Comparison of ENCODE assay signal across 8 cellular contexts in the genomic region with DNA sequence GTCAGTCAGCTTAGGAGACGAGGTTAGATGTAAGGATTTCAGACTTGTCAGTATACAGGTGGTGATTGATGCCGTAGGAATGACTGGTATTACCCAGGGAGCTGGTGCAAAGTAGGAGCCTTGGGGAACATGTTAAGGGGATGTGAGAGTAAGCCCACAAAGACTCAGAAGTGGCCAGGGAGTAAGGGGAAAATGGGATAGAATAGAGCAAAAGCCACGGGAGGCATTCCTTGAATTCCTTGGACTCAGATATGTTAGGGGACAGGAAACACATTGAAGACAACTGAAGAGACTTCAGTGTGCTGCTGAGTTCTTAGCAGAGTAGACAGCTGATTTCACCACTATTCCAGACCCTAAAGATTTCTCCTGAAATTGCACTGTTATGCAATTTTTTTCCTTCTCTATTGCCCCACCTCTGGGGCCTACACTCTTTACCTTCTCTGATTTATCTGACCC. TPM values are rescaled to one million over a fixed set of nuclear protein-coding genes. Genes with fewer than 3 reads are reported as not detected.
A peak's percentile ranks its signal among the peaks of the same experiment; 100 is the strongest.
DNase-seq lines count a peak whose midpoint lies in the region; ATAC-seq lines count a peak whose summit lies in the region.

No MANE protein-coding gene starts in this region.

- peak overlapping the region; percentile 94 to 99 (median 98) for H3K27ac Mint-ChIP-seq in naive thymus-derived CD8-positive, alpha-beta T cell

- peaks cover 20 to 34% (median 28%) of the 10 kb centered on the region in 4 donors for H3K4me1 Mint-ChIP-seq in naive thymus-derived CD8-positive, alpha-beta T cell

- H3K4me3 Mint-ChIP-seq in naive thymus-derived CD8-positive, alpha-beta T cell: peak overlapping the region; percentile 91 to 97 (median 93)

- no peaks in the 10 kb centered on the region for H3K9me3 ChIP-seq in ES-I3 (ENCODE audit: control insufficient read depth, insufficient read depth, low read length)

- POLR2A ChIA-PET in naive thymus-derived CD8-positive, alpha-beta T cell (lab: Charles Lee): interaction anchor here (1.5 to 4.9 kb wide), 7 partner anchors 22 to 67 kb away, joined by 3 to 81 read pairs (median 8); partner anchors contain the start of genes MRPL18, SOD2, TCP1 and WTAP

- peak overlapping the region; percentile 99 for H3K9ac ChIP-seq in ES-I3 (ENCODE audit: low read depth, low read length)

- H3K4me1 ChIP-seq in ES-I3 (ENCODE audit: insufficient read depth, low read length): peaks cover 12% of the 10 kb centered on the region

- no peaks in the 10 kb centered on the region for H3K27me3 Mint-ChIP-seq in naive thymus-derived CD8-positive, alpha-beta T cell

- DNase-seq in NCI-H69 (lab: John Stamatoyannopoulos, UW) (peak; percentile 16), dedifferentiated amniotic fluid mesenchymal stem cell (ENCODE audit: extremely low spot score) (peak; percentile 16), GOT3 (lab: John Stamatoyannopoulos, UW) (no peak), DMS 273 treated with DMSO at 0.1 percent for 48 hours (lab: John Stamatoyannopoulos, UW) (no peak)
- no peak for DNase-seq in naive thymus-derived CD8-positive, alpha-beta T cell

- peaks cover 0 to 36% (median 8%) of the 10 kb centered on the region in 3 donors for H3K36me3 Mint-ChIP-seq in naive thymus-derived CD8-positive, alpha-beta T cell

- ATAC-seq in naive thymus-derived CD8-positive, alpha-beta T cell: no peak
- ATAC-seq in HG03378 (IDR thresholded peaks at IDR 0.05; ENCODE audit: unreplicated experiment) (no peak), esophagus mucosa (no peak)

- no peaks in the 10 kb centered on the region for H3K9me3 Mint-ChIP-seq in naive thymus-derived CD8-positive, alpha-beta T cell

- H3K36me3 ChIP-seq in ES-I3 (ENCODE audit: insufficient read depth, low read length): peaks cover 7% of the 10 kb centered on the region

RNA-seq across cellular contexts. Expression of gene ACAT2, which starts 1.2 kb away (rescaled TPM):
- 10 to 100 TPM; 30.6 to 30.9 TPM for total RNA-seq in naive thymus-derived CD8-positive, alpha-beta T cell
- 10 to 100 TPM; 29.4 to 38.8 (median 38.2) TPM for polyA plus RNA-seq in naive thymus-derived CD8-positive, alpha-beta T cell
- total RNA-seq in esophagus mucosa: 151 TPM

RNA-seq across cellular contexts. Expression of gene TCP1, which starts 28.8 kb away (rescaled TPM):
- 100 to 1,000 TPM; 184 to 185 TPM for total RNA-seq in naive thymus-derived CD8-positive, alpha-beta T cell
- 10 to 100 TPM; 68.8 to 97.6 (median 72.4) TPM for polyA plus RNA-seq in naive thymus-derived CD8-positive, alpha-beta T cell
- total RNA-seq in esophagus mucosa: 120 TPM

RNA-seq across cellular contexts. Expression of gene MRPL18, which starts 29.6 kb away (rescaled TPM):
- total RNA-seq in naive thymus-derived CD8-positive, alpha-beta T cell: 10 to 100 TPM; 36.2 to 39.0 TPM
- 100 to 1,000 TPM in 1 of 3 donors, 10 to 100 TPM in 2; 63.0 to 131 (median 79.9) TPM for polyA plus RNA-seq in naive thymus-derived CD8-positive, alpha-beta T cell
- 53.9 TPM for total RNA-seq in esophagus mucosa

RNA-seq across cellular contexts. Expression of gene WTAP, which starts 33.3 kb away (rescaled TPM):
- 100 to 1,000 TPM; 156 to 159 TPM for total RNA-seq in naive thymus-derived CD8-positive, alpha-beta T cell
- 100 to 1,000 TPM; 104 to 128 (median 122) TPM for polyA plus RNA-seq in naive thymus-derived CD8-positive, alpha-beta T cell
- total RNA-seq in esophagus mucosa: 71.0 TPM

RNA-seq across cellular contexts. Expression of gene PNLDC1, which starts 39.4 kb away (rescaled TPM):
- under 1 TPM; 0.36 to 0.75 TPM for total RNA-seq in naive thymus-derived CD8-positive, alpha-beta T cell
- polyA plus RNA-seq in naive thymus-derived CD8-positive, alpha-beta T cell: under 1 TPM in 1 of 3 donors, not detected in 2; 0.36 TPM
- not detected for total RNA-seq in esophagus mucosa

Comparison
In these comparisons a context has a peak if more than half of its experiments do, and no peak if none do; other contexts are left out.
1. DNase-seq: peak in NCI-H69 (single experiment) and dedifferentiated amniotic fluid mesenchymal stem cell (single experiment); none in naive thymus-derived CD8-positive, alpha-beta T cell (0 of 10), GOT3 (single experiment) and DMS 273 treated with DMSO at 0.1 percent for 48 hours (single experiment).